ENCODE assay signal across 14 cellular contexts in genomic region chr15:98076021-98076816, GRCh38.
DNase-seq lines count a peak whose midpoint lies in the region; ATAC-seq and TF ChIP-seq lines count a peak whose summit lies in the region.
"Had no signal": no experiment of that assay in that cellular context is flagged by ENCODE, and none has a peak within 500 bp of the region (broad histone marks: within the 10 kb centered on the region; RNA-seq: fewer than 3 reads in every experiment).

No MANE protein-coding gene starts in this region.

- ATAC-seq in aorta (ENCODE audit: low FRiP score) (peak; percentile 84), GM18870 (IDR thresholded peaks at IDR 0.05; ENCODE audit: unreplicated experiment) (no peak)
- ATAC-seq: GM12878 had no signal

- no peaks in the 10 kb centered on the region for H4K20me1 ChIP-seq in mammary epithelial cell (ENCODE audit: insufficient read depth, low read length)

- no peaks in the 10 kb centered on the region for H3K27me3 Mint-ChIP-seq in MCF 10A (ENCODE audit: insufficient read depth, unreplicated experiment)
- H3K27me3 Mint-ChIP-seq: stimulated activated naive CD8-positive, alpha-beta T cell treated with anti-CD3 and anti-CD28 coated beads, Interleukin-15, Interleukin-2, amounts not matched to agents 100 ng/mL and 50 ng/mL, for 24 hours had no signal

- no peaks in the 10 kb centered on the region for H3K36me3 ChIP-seq in mammary epithelial cell (ENCODE audit: insufficient read depth, low read length)
- no peaks in the 10 kb centered on the region for H3K36me3 ChIP-seq in esophagus squamous epithelium
- H3K36me3 ChIP-seq in muscle layer of duodenum (ENCODE audit: control insufficient read depth in 1 of 2, insufficient read depth in 2 of 2, low read length in 2 of 2), result no peaks in the 10 kb centered on the region
- no peaks in the 10 kb centered on the region for H3K36me3 ChIP-seq in aorta (ENCODE audit: control insufficient read depth in 1 of 2, insufficient read depth in 2 of 2, low read length in 1 of 2)

- POLR2A ChIA-PET in MCF 10A (lab: Yijun Ruan, JAX), result interaction anchor here (0.6 to 1.3 kb wide), 2 partner anchors 39 to 109 kb away, joined by 3 to 4 read pairs; no protein-coding TSS in a partner anchor

- no peak overlapping the region for H3K9ac ChIP-seq in mammary epithelial cell (ENCODE audit: insufficient read depth, low read length)

- H3K4me3 Mint-ChIP-seq in MCF 10A (ENCODE audit: unreplicated experiment), result no peak overlapping the region
- H3K4me3 Mint-ChIP-seq: activated naive CD8-positive, alpha-beta T cell treated with anti-CD3 and anti-CD28 coated beads, Interleukin-2, amount 10 ng/mL, durations not matched to agents 7 days and 5 days; stimulated activated naive CD8-positive, alpha-beta T cell treated with anti-CD3 and anti-CD28 coated beads, Interleukin-15, Interleukin-2, amounts not matched to agents 100 ng/mL and 50 ng/mL, for 24 hours had no signal

- H3K9me3 ChIP-seq in mammary epithelial cell (replicated peaks; ENCODE audit: insufficient read depth, low read length) (no peaks in the 10 kb centered on the region), esophagus squamous epithelium (no peaks in the 10 kb centered on the region), muscle layer of duodenum (ENCODE audit: control insufficient read depth in 1 of 2, low read length in 2 of 2) (no peaks in the 10 kb centered on the region), aorta (ENCODE audit: control insufficient read depth, low read length) (no peaks in the 10 kb centered on the region)

- in situ Hi-C loops in mammary epithelial cell (cut with MboI; ENCODE audit: low sequenced_read_pairs in 2 of 2), result loop anchor here in 1 of 2 donors (25.0 kb wide), 1 partner anchor 164 kb away; no protein-coding TSS in a partner anchor

- no peak for TF ChIP-seq POLR2A in esophagus squamous epithelium (IDR thresholded peaks at IDR 0.05)

- H3K27me3 ChIP-seq in mammary epithelial cell (ENCODE audit: insufficient read depth, low read length) (no peaks in the 10 kb centered on the region), esophagus squamous epithelium (no peaks in the 10 kb centered on the region), muscle layer of duodenum (ENCODE audit: low read depth, low read length) (no peaks in the 10 kb centered on the region), aorta (ENCODE audit: control insufficient read depth in 1 of 2, insufficient read depth in 2 of 2, low read length in 1 of 2) (no peaks in the 10 kb centered on the region)

- BruUV-seq in mammary epithelial cell (replicated peaks; lab: Mats Ljungman, UMichigan) (no TSS peak), MCF 10A (replicated peaks; lab: Mats Ljungman, UMichigan) (no TSS peak)

- intact Hi-C loops in mammary epithelial cell (cut with micrococcal nuclease), result no loop called here
- intact Hi-C loops in MCF 10A (cut with micrococcal nuclease), result no loop called here
- intact Hi-C loops in esophagus squamous epithelium (cut with DNase I), result loop anchor here (5.0 kb wide), 1 partner anchor 74 kb away; no protein-coding TSS in a partner anchor
- intact Hi-C loops in aorta (cut with DNase I), result no loop called here

- H3K27ac ChIP-seq in mammary epithelial cell (ENCODE audit: insufficient read depth, low read depth, low read length), result no peak overlapping the region
- H3K27ac ChIP-seq in esophagus squamous epithelium, result peak overlapping the region; percentile 76 to 82 (median 80)
- H3K27ac ChIP-seq in muscle layer of duodenum (ENCODE audit: low read length), result peak overlapping the region; percentile 45
- no peak overlapping the region for H3K27ac ChIP-seq in aorta (ENCODE audit: low read depth in 1 of 2, low read length in 2 of 2)

- CTCF ChIA-PET in mammary epithelial cell (lab: Charles Lee; ENCODE audit: low non-redundant PET), result no interaction called here
- CTCF ChIA-PET in MCF 10A (lab: Yijun Ruan, JAX), result interaction anchor here (0.6 kb wide), 1 partner anchor 217 kb away, joined by 4 read pairs; no protein-coding TSS in a partner anchor

- no peak for DNase-seq in mammary epithelial cell
- no peak for DNase-seq in MCF 10A (ENCODE audit: unreplicated experiment)
- no peak for DNase-seq in esophagus squamous epithelium (lab: John Stamatoyannopoulos, UW)
- peak in 1 of 2 donors; percentile 76 for DNase-seq in aorta
- no peak for DNase-seq in KG1 (lab: John Stamatoyannopoulos, UW)
- no peak for DNase-seq in T-helper 9 cell
- DNase-seq: activated naive CD8-positive, alpha-beta T cell treated with anti-CD3 and anti-CD28 coated beads, Interleukin-2, amount 10 ng/mL, durations not matched to agents 7 days and 5 days; H7; hippocampal formation; NCI-H2227 treated with DMSO at 0.1 percent for 48 hours had no signal

- peak overlapping the region; percentile 58 for H2AFZ ChIP-seq in mammary epithelial cell (ENCODE audit: low read depth, low read length)

- no peak overlapping the region for H3K4me2 ChIP-seq in mammary epithelial cell (ENCODE audit: insufficient read depth, low read depth, low read length)

- H3K36me3 Mint-ChIP-seq in MCF 10A (ENCODE audit: insufficient read depth, unreplicated experiment), result no peaks in the 10 kb centered on the region
- H3K36me3 Mint-ChIP-seq: activated naive CD8-positive, alpha-beta T cell treated with anti-CD3 and anti-CD28 coated beads, Interleukin-2, amount 10 ng/mL, durations not matched to agents 7 days and 5 days had no signal

- no peaks in the 10 kb centered on the region for H3K9me3 Mint-ChIP-seq in MCF 10A (ENCODE audit: unreplicated experiment)
- H3K9me3 Mint-ChIP-seq: activated naive CD8-positive, alpha-beta T cell treated with anti-CD3 and anti-CD28 coated beads, Interleukin-2, amount 10 ng/mL, durations not matched to agents 7 days and 5 days; stimulated activated naive CD8-positive, alpha-beta T cell treated with anti-CD3 and anti-CD28 coated beads, Interleukin-15, Interleukin-2, amounts not matched to agents 100 ng/mL and 50 ng/mL, for 24 hours had no signal

- H3K4me1 Mint-ChIP-seq in MCF 10A (ENCODE audit: insufficient read depth, unreplicated experiment), result no peaks in the 10 kb centered on the region

- H3K4me1 ChIP-seq in mammary epithelial cell (ENCODE audit: insufficient read depth, low read length) (peaks cover 13% of the 10 kb centered on the region), esophagus squamous epithelium (peaks cover 14 to 26% (median 18%) of the 10 kb centered on the region in 3 donors), muscle layer of duodenum (ENCODE audit: control insufficient read depth in 1 of 2, insufficient read depth in 2 of 2, low read length in 2 of 2) (peaks cover 0 to 5% of the 10 kb centered on the region in 2 donors), aorta (ENCODE audit: control insufficient read depth in 1 of 2, insufficient read depth in 2 of 2, low read length in 2 of 2) (no peaks in the 10 kb centered on the region)

- TF ChIP-seq CTCF in mammary epithelial cell (conservative IDR thresholded peaks at IDR 0.05 in 1 of 2, IDR thresholded peaks at IDR 0.05 in 1 of 2; ENCODE audit: extremely low read depth in 1 of 2, insufficient read depth in 1 of 2, low read depth in 1 of 2, low read length in 2 of 2), result no peak
- TF ChIP-seq CTCF in MCF 10A (IDR thresholded peaks at IDR 0.05; ENCODE audit: unreplicated experiment), result no peak
- TF ChIP-seq CTCF in esophagus squamous epithelium (IDR thresholded peaks at IDR 0.05), result no peak

- no peak overlapping the region for H3K4me3 ChIP-seq in mammary epithelial cell (replicated peaks in 1 of 3; ENCODE audit: insufficient read depth in 1 of 3, low read depth in 2 of 3, low read length in 3 of 3)
- no peak overlapping the region for H3K4me3 ChIP-seq in esophagus squamous epithelium
- no peak overlapping the region for H3K4me3 ChIP-seq in muscle layer of duodenum (ENCODE audit: low read depth in 1 of 2, low read length in 2 of 2)
- H3K4me3 ChIP-seq in aorta (ENCODE audit: low read length in 2 of 2), result no peak overlapping the region
- H3K4me3 ChIP-seq: GM12878 had no signal

- no peaks in the 10 kb centered on the region for H3K79me2 ChIP-seq in mammary epithelial cell (ENCODE audit: insufficient read depth, low read length)

- WGBS in mammary epithelial cell (ENCODE audit: low coverage, missing lambda C conversion rate), result 69% methylated on average over 8 of the region's 8 CpGs
- 44 to 54% methylated on average over 8 of the region's 8 CpGs for WGBS in esophagus squamous epithelium, 2 donors
- WGBS in aorta, 2 donors, result 32 to 35% methylated on average over 8 of the region's 8 CpGs

- H3K27ac Mint-ChIP-seq in MCF 10A (ENCODE audit: low read depth, unreplicated experiment), result no peak overlapping the region
- H3K27ac Mint-ChIP-seq: activated naive CD8-positive, alpha-beta T cell treated with anti-CD3 and anti-CD28 coated beads, Interleukin-2, amount 10 ng/mL, durations not matched to agents 7 days and 5 days; stimulated activated naive CD8-positive, alpha-beta T cell treated with anti-CD3 and anti-CD28 coated beads, Interleukin-15, Interleukin-2, amounts not matched to agents 100 ng/mL and 50 ng/mL, for 24 hours had no signal

- dilution Hi-C loops in mammary epithelial cell (cut with HindIII; ENCODE audit: low sequenced_read_pairs), result no loop called here

Comparison
In these comparisons a context has a peak if more than half of its experiments do, and no peak if none do; other contexts are left out.
1. H3K27ac ChIP-seq: peak in esophagus squamous epithelium (4 of 4) and muscle layer of duodenum (single experiment); none in mammary epithelial cell (single experiment) and aorta (0 of 2).